ENCODE assay signal across 2 cellular contexts in genomic region chr2:85873679-85874078, GRCh38.
TF ChIP-seq lines count a peak whose summit lies in the region.

No MANE protein-coding gene starts in this region.

TF ChIP-seq in HepG2, 621 proteins besides CTCF, POLR2A, EP300 and RAD21:
- TF ChIP-seq ETV6 (CRISPR knock-in tag; conservative IDR thresholded peaks at IDR 0.05) (no peak), MAFK (conservative IDR thresholded peaks at IDR 0.05 in 1 of 2, IDR thresholded peaks at IDR 0.05 in 1 of 2; ENCODE audit: low read length in 2 of 2) (peak; percentile 69 to 80), MAFF (IDR thresholded peaks at IDR 0.05; ENCODE audit: low read depth, low read length) (peak; percentile 65)
- TF ChIP-seq, protein P1, sequence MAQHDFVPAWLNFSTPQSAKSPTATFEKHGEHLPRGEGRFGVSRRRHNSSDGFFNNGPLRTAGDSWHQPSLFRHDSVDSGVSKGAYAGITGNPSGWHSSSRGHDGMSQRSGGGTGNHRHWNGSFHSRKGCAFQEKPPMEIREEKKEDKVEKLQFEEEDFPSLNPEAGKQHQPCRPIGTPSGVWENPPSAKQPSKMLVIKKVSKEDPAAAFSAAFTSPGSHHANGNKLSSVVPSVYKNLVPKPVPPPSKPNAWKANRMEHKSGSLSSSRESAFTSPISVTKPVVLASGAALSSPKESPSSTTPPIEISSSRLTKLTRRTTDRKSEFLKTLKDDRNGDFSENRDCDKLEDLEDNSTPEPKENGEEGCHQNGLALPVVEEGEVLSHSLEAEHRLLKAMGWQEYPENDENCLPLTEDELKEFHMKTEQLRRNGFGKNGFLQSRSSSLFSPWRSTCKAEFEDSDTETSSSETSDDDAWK (CRISPR knock-in tag; IDR thresholded peaks at IDR 0.05): no peak
- TF ChIP-seq, protein P2, sequence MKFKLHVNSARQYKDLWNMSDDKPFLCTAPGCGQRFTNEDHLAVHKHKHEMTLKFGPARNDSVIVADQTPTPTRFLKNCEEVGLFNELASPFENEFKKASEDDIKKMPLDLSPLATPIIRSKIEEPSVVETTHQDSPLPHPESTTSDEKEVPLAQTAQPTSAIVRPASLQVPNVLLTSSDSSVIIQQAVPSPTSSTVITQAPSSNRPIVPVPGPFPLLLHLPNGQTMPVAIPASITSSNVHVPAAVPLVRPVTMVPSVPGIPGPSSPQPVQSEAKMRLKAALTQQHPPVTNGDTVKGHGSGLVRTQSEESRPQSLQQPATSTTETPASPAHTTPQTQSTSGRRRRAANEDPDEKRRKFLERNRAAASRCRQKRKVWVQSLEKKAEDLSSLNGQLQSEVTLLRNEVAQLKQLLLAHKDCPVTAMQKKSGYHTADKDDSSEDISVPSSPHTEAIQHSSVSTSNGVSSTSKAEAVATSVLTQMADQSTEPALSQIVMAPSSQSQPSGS (CRISPR knock-in tag; IDR thresholded peaks at IDR 0.05): no peak

TF ChIP-seq in H1, 55 proteins besides CTCF, POLR2A, EP300 and RAD21:
- TF ChIP-seq, protein P3, sequence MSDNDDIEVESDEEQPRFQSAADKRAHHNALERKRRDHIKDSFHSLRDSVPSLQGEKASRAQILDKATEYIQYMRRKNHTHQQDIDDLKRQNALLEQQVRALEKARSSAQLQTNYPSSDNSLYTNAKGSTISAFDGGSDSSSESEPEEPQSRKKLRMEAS (IDR thresholded peaks at IDR 0.05): no peak
- peak; percentile 59; the same call in 1 of the 2 replicates for TF ChIP-seq MAFK (IDR thresholded peaks at IDR 0.05; ENCODE audit: low read depth, low read length)
